Comparison of ENCODE assay signal across 31 cellular contexts in genomic region chr7:85475071-85475470, GRCh38.
"Had no signal": no experiment of that assay in that cellular context is flagged by ENCODE, and none has a peak within 500 bp of the region (broad histone marks: within the 10 kb centered on the region; RNA-seq: fewer than 3 reads in every experiment).

No MANE protein-coding gene starts in this region.

- H3K9me3 ChIP-seq: breast epithelium, esophagus muscularis mucosa, heart right ventricle, pancreas, prostate gland, sigmoid colon, stomach, suprapubic skin, tibial nerve had no signal

- FAIRE-seq: pancreas, small intestine had no signal

- H3K27me3 Mint-ChIP-seq: activated CD4-positive, alpha-beta memory T cell treated with anti-CD3 and anti-CD28 coated beads, Interleukin-2, amount 10 ng/mL, durations not matched to agents 7 days and 5 days; activated CD4-positive, alpha-beta T cell treated with anti-CD3 and anti-CD28 coated beads, Interleukin-2, amount 10 ng/mL, durations not matched to agents 7 days and 5 days; activated naive CD4-positive, alpha-beta T cell treated with anti-CD3 and anti-CD28 coated beads, Interleukin-2, amount 50 U/mL, for 24 hours; dendritic cell treated with granulocyte-macrophage colony-stimulating factor and Interleukin-4, amounts not matched to agents 40 ng/mL and 50 ng/mL, for 4 days; memory B cell; naive thymus-derived CD4-positive, alpha-beta T cell; stimulated activated memory B cell treated with anti-CD40 and anti-IgM and Interleukin-4, amounts not matched to agents 10 μg/mL and 1 μg/mL and 100 μg/mL, for 72 hours had no signal

- H3K27me3 ChIP-seq: breast epithelium, esophagus muscularis mucosa, foreskin keratinocyte, heart right ventricle, pancreas, sigmoid colon, stomach, suprapubic skin, tibial nerve had no signal

- H3K4me3 Mint-ChIP-seq: activated CD4-positive, alpha-beta memory T cell treated with anti-CD3 and anti-CD28 coated beads, Interleukin-2, amount 10 ng/mL, durations not matched to agents 7 days and 5 days; activated CD4-positive, alpha-beta T cell treated with anti-CD3 and anti-CD28 coated beads, Interleukin-2, amount 10 ng/mL, durations not matched to agents 7 days and 5 days; activated naive CD4-positive, alpha-beta T cell treated with anti-CD3 and anti-CD28 coated beads, Interleukin-2, amount 50 U/mL, for 24 hours; dendritic cell treated with granulocyte-macrophage colony-stimulating factor and Interleukin-4, amounts not matched to agents 40 ng/mL and 50 ng/mL, for 4 days; endodermal cell; memory B cell; naive thymus-derived CD4-positive, alpha-beta T cell; neural crest cell; stimulated activated memory B cell treated with anti-CD40 and anti-IgM and Interleukin-4, amounts not matched to agents 10 μg/mL and 1 μg/mL and 100 μg/mL, for 72 hours had no signal

- H3K4me3 ChIP-seq: breast epithelium, esophagus muscularis mucosa, heart right ventricle, pancreas, prostate gland, sigmoid colon, stomach, suprapubic skin, tibial nerve had no signal

- ATAC-seq: foreskin keratinocyte; heart right ventricle; naive thymus-derived CD4-positive, alpha-beta T cell; pancreas; stimulated activated memory B cell treated with anti-CD40 and anti-IgM and Interleukin-4, amounts not matched to agents 10 μg/mL and 1 μg/mL and 100 μg/mL, for 72 hours had no signal

- H3K36me3 ChIP-seq: breast epithelium, esophagus muscularis mucosa, heart right ventricle, pancreas, prostate gland, sigmoid colon, stomach, suprapubic skin, tibial nerve had no signal

- DNase-seq: activated CD4-positive, alpha-beta memory T cell treated with anti-CD3 and anti-CD28 coated beads, Interleukin-2, amount 10 ng/mL, durations not matched to agents 7 days and 5 days; activated CD4-positive, alpha-beta T cell treated with anti-CD3 and anti-CD28 coated beads for 1 hour; activated CD4-positive, alpha-beta T cell treated with anti-CD3 and anti-CD28 coated beads, Interleukin-2, amount 10 ng/mL, durations not matched to agents 7 days and 5 days; activated T-cell treated with anti-CD3 and anti-CD28 coated beads, Interleukin-2, amount 50 U/mL, for 48 hours; central memory CD4-positive, alpha-beta T cell; endodermal cell; heart right ventricle; midbrain; naive thymus-derived CD4-positive, alpha-beta T cell; nucleus accumbens; pancreas; retina; sigmoid colon; small intestine; stimulated activated CD4-positive, alpha-beta T cell treated with anti-CD3 and anti-CD28 coated beads, Interleukin-1b, Interleukin-23, amount 100 ng/mL, for 48 hours; stimulated activated CD4-positive, alpha-beta T cell treated with anti-CD3 and anti-CD28 coated beads, Interleukin-4, amount 100 ng/mL, for 4 hours; stimulated activated CD8-positive, alpha-beta memory T cell treated with anti-CD3 and anti-CD28 coated beads, Interleukin-4, amount 100 ng/mL, for 48 hours; stomach; T1000 had no signal

- H3K27ac Mint-ChIP-seq: activated CD4-positive, alpha-beta memory T cell treated with anti-CD3 and anti-CD28 coated beads, Interleukin-2, amount 10 ng/mL, durations not matched to agents 7 days and 5 days; activated CD4-positive, alpha-beta T cell treated with anti-CD3 and anti-CD28 coated beads, Interleukin-2, amount 10 ng/mL, durations not matched to agents 7 days and 5 days; activated naive CD4-positive, alpha-beta T cell treated with anti-CD3 and anti-CD28 coated beads, Interleukin-2, amount 50 U/mL, for 24 hours; activated T-helper 2 cell treated with anti-CD3 and anti-CD28 coated beads, Interferon-gamma antibody, Interleukin-2, Interleukin-4, amounts not matched to agents 10 μg/mL and 5 μg/mL and 100 μg/mL, durations not matched to agents 14 hours and 24 hours and 36 hours; dendritic cell treated with granulocyte-macrophage colony-stimulating factor and Interleukin-4, amounts not matched to agents 40 ng/mL and 50 ng/mL, for 4 days; endodermal cell; memory B cell; naive thymus-derived CD4-positive, alpha-beta T cell; stimulated activated memory B cell treated with anti-CD40 and anti-IgM and Interleukin-4, amounts not matched to agents 10 μg/mL and 1 μg/mL and 100 μg/mL, for 72 hours had no signal

- H3K9me3 Mint-ChIP-seq: activated CD4-positive, alpha-beta T cell treated with anti-CD3 and anti-CD28 coated beads, Interleukin-2, amount 10 ng/mL, durations not matched to agents 7 days and 5 days; dendritic cell treated with granulocyte-macrophage colony-stimulating factor and Interleukin-4, amounts not matched to agents 40 ng/mL and 50 ng/mL, for 4 days; endodermal cell; memory B cell; neural crest cell; stimulated activated memory B cell treated with anti-CD40 and anti-IgM and Interleukin-4, amounts not matched to agents 10 μg/mL and 1 μg/mL and 100 μg/mL, for 72 hours had no signal

- H3K4me1 ChIP-seq: breast epithelium, esophagus muscularis mucosa, foreskin keratinocyte, heart right ventricle, pancreas, prostate gland, stomach, suprapubic skin, tibial nerve had no signal

- H3K4me1 Mint-ChIP-seq: activated CD4-positive, alpha-beta memory T cell treated with anti-CD3 and anti-CD28 coated beads, Interleukin-2, amount 10 ng/mL, durations not matched to agents 7 days and 5 days; activated naive CD4-positive, alpha-beta T cell treated with anti-CD3 and anti-CD28 coated beads, Interleukin-2, amount 50 U/mL, for 24 hours; endodermal cell had no signal

- H3K36me3 Mint-ChIP-seq: activated naive CD4-positive, alpha-beta T cell treated with anti-CD3 and anti-CD28 coated beads, Interleukin-2, amount 50 U/mL, for 24 hours; memory B cell; naive thymus-derived CD4-positive, alpha-beta T cell; stimulated activated memory B cell treated with anti-CD40 and anti-IgM and Interleukin-4, amounts not matched to agents 10 μg/mL and 1 μg/mL and 100 μg/mL, for 72 hours had no signal

- H3K27ac ChIP-seq: breast epithelium, esophagus muscularis mucosa, foreskin keratinocyte, heart right ventricle, pancreas, prostate gland, sigmoid colon, stomach, suprapubic skin, tibial nerve had no signal
